In genomic region chr3:112984485-112984884, GRCh38 we compare ENCODE assay signal across 10 cellular contexts. TPM values are rescaled to one million over a fixed set of nuclear protein-coding genes. Genes with fewer than 3 reads are reported as not detected.
DNase-seq lines count a peak whose midpoint lies in the region; ATAC-seq and TF ChIP-seq lines count a peak whose summit lies in the region.
"Had no signal": no experiment of that assay in that cellular context is flagged by ENCODE, and none has a peak within 500 bp of the region (broad histone marks: within the 10 kb centered on the region; RNA-seq: fewer than 3 reads in every experiment).

No MANE protein-coding gene starts in this region.

- no peaks in the 10 kb centered on the region for H3F3A ChIP-seq in smooth muscle cell (ENCODE audit: low read depth)

- intact Hi-C loops in natural killer cell (cut with micrococcal nuclease) = no loop called here
- intact Hi-C loops in transverse colon (cut with DNase I; ENCODE audit: low total_unique reads) = loop anchor here (10.0 kb wide), 1 partner anchor 250 kb away; no protein-coding TSS in a partner anchor

- H3K4me3 Mint-ChIP-seq in natural killer cell = no peak overlapping the region
- no peak overlapping the region for H3K4me3 Mint-ChIP-seq in natural killer cell treated with Interleukin-12 subunit alpha and Interleukin-12 subunit beta and Interleukin-15 and Interleukin-18, amount 100 ng/mL, for 72 hours
- H3K4me3 Mint-ChIP-seq: mesothelial cell of epicardium had no signal

- DNase-seq in natural killer cell (no peak), NCI-H345 (lab: John Stamatoyannopoulos, UW) (peak; percentile 48), transverse colon (peak; percentile 31), smooth muscle cell (lab: John Stamatoyannopoulos, UW; ENCODE audit: unreplicated experiment) (no peak), RKO (ENCODE audit: low spot score) (no peak)
- no peak for DNase-seq in natural killer cell treated with Interleukin-12 subunit alpha and Interleukin-12 subunit beta and Interleukin-15 and Interleukin-18, amount 100 ng/mL, for 72 hours (ENCODE audit: low spot score)
- peak; percentile 24 for DNase-seq in effector CD4-positive, alpha-beta T cell
- DNase-seq: NCI-H2081 treated with DMSO at 0.1 percent for 48 hours had no signal

- WGBS in transverse colon (ENCODE audit: low coverage in 1 of 2), 2 donors = 94 to 100% methylated on average over 1 to 2 of the region's 2 CpGs
- WGBS in smooth muscle cell (ENCODE audit: low lambda C conversion rate) = 90% methylated on average over 2 of the region's 2 CpGs

- H3K9me3 Mint-ChIP-seq in natural killer cell = no peaks in the 10 kb centered on the region
- H3K9me3 Mint-ChIP-seq in natural killer cell treated with Interleukin-12 subunit alpha and Interleukin-12 subunit beta and Interleukin-15 and Interleukin-18, amount 100 ng/mL, for 72 hours = no peaks in the 10 kb centered on the region
- H3K9me3 Mint-ChIP-seq: mesothelial cell of epicardium had no signal

- no peak for TF ChIP-seq CTCF in natural killer cell (IDR thresholded peaks at IDR 0.05)
- TF ChIP-seq CTCF in transverse colon (IDR thresholded peaks at IDR 0.05) = no peak
- no peak for TF ChIP-seq CTCF in smooth muscle cell (IDR thresholded peaks at IDR 0.05; ENCODE audit: borderline replicate concordance, insufficient read depth, poor library complexity, severe bottlenecking)

- no peaks in the 10 kb centered on the region for H3K36me3 ChIP-seq in transverse colon
- no peaks in the 10 kb centered on the region for H3K36me3 ChIP-seq in smooth muscle cell (ENCODE audit: low read depth)

- H3K4me3 ChIP-seq in transverse colon (no peak overlapping the region), smooth muscle cell (no peak overlapping the region)

- H4K20me1 ChIP-seq in smooth muscle cell (ENCODE audit: low read depth) = no peaks in the 10 kb centered on the region

- no peaks in the 10 kb centered on the region for H3K9me3 ChIP-seq in transverse colon
- H3K9me3 ChIP-seq in smooth muscle cell (replicated peaks; ENCODE audit: low read depth) = no peaks in the 10 kb centered on the region

- no peak overlapping the region for H3K9ac ChIP-seq in smooth muscle cell (ENCODE audit: low read depth)

- no peak for TF ChIP-seq EP300 in transverse colon (IDR thresholded peaks at IDR 0.05; ENCODE audit: low read depth)

- ATAC-seq in natural killer cell = no peak
- ATAC-seq in natural killer cell treated with Interleukin-12 subunit alpha and Interleukin-12 subunit beta and Interleukin-15 and Interleukin-18, amount 100 ng/mL, for 72 hours = no peak
- ATAC-seq in HG02571 (IDR thresholded peaks at IDR 0.05; ENCODE audit: unreplicated experiment) = no peak

- TF ChIP-seq POLR2A in transverse colon (IDR thresholded peaks at IDR 0.05) = no peak

- H3K4me1 ChIP-seq in transverse colon (no peaks in the 10 kb centered on the region), smooth muscle cell (ENCODE audit: low read depth) (no peaks in the 10 kb centered on the region)

- peak overlapping the region; percentile 17 to 21 for H3K27ac Mint-ChIP-seq in natural killer cell
- no peak overlapping the region for H3K27ac Mint-ChIP-seq in natural killer cell treated with Interleukin-12 subunit alpha and Interleukin-12 subunit beta and Interleukin-15 and Interleukin-18, amount 100 ng/mL, for 72 hours
- H3K27ac Mint-ChIP-seq: mesothelial cell of epicardium had no signal

- H3K27me3 Mint-ChIP-seq in natural killer cell (ENCODE audit: low read depth in 2 of 2) = no peaks in the 10 kb centered on the region
- H3K27me3 Mint-ChIP-seq in natural killer cell treated with Interleukin-12 subunit alpha and Interleukin-12 subunit beta and Interleukin-15 and Interleukin-18, amount 100 ng/mL, for 72 hours = no peaks in the 10 kb centered on the region

- H3K27me3 ChIP-seq in transverse colon (no peaks in the 10 kb centered on the region), smooth muscle cell (ENCODE audit: low read depth) (no peaks in the 10 kb centered on the region)

- in situ Hi-C loops in transverse colon (cut with MboI; ENCODE audit: low pct_ligation_motif_present in 1 of 4, low pct_unique_long_range_greater_than_20kb in 1 of 4, low sequenced_read_pairs in 3 of 4) = loop anchor here (5.0 to 25.0 kb wide), 6 partner anchors 250 to 872 kb away; partner anchors contain the start of genes CCDC80 (in 3 of the 4), ATG3 (in 1 of the 4) and SLC35A5 (in 1 of the 4)

- no peak overlapping the region for H2AFZ ChIP-seq in smooth muscle cell (ENCODE audit: low read depth)

- no peaks in the 10 kb centered on the region for H3K79me2 ChIP-seq in smooth muscle cell (ENCODE audit: low read depth)

- H3K4me2 ChIP-seq in smooth muscle cell = no peak overlapping the region

- H3K4me1 Mint-ChIP-seq in natural killer cell = peaks cover 13 to 30% of the 10 kb centered on the region in 2 donors
- H3K4me1 Mint-ChIP-seq in natural killer cell treated with Interleukin-12 subunit alpha and Interleukin-12 subunit beta and Interleukin-15 and Interleukin-18, amount 100 ng/mL, for 72 hours (ENCODE audit: low read depth in 2 of 2) = peaks cover 37 to 45% of the 10 kb centered on the region in 2 donors

- no peaks in the 10 kb centered on the region for H3K36me3 Mint-ChIP-seq in natural killer cell
- H3K36me3 Mint-ChIP-seq in natural killer cell treated with Interleukin-12 subunit alpha and Interleukin-12 subunit beta and Interleukin-15 and Interleukin-18, amount 100 ng/mL, for 72 hours = no peaks in the 10 kb centered on the region
- H3K36me3 Mint-ChIP-seq: mesothelial cell of epicardium had no signal

- H3K27ac ChIP-seq in transverse colon = no peak overlapping the region
- no peak overlapping the region for H3K27ac ChIP-seq in smooth muscle cell (ENCODE audit: low read depth)

RNA-seq across cellular contexts. Expression of gene GTPBP8, which starts 6.3 kb away (rescaled TPM):
- total RNA-seq in natural killer cell (10 to 100 TPM; 16.6 to 28.6 (median 16.8) TPM), transverse colon (10 to 100 TPM in 2 of 4 donors, 1 to 10 TPM in 2; 6.7 to 46.7 (median 17.6) TPM), smooth muscle cell (17.7 and 21.5 TPM in 2 replicates)
- total RNA-seq in natural killer cell treated with Interleukin-12 subunit alpha and Interleukin-12 subunit beta and Interleukin-15 and Interleukin-18, amount 100 ng/mL, for 72 hours = 10 to 100 TPM; 41.5 to 43.2 TPM
- polyA plus RNA-seq in smooth muscle cell = 9.7 and 10.2 TPM in 2 replicates

RNA-seq across cellular contexts. Expression of gene CD200R1, which starts 9.6 kb away (rescaled TPM):
- total RNA-seq in natural killer cell (10 to 100 TPM in 1 of 3 donors, 1 to 10 TPM in 1, under 1 TPM in 1; 0.38 to 25.8 (median 1.7) TPM), transverse colon (1 to 10 TPM in 1 of 4 donors, under 1 TPM in 1, not detected in 2; 0.68 to 1.1 TPM), smooth muscle cell (1.1 TPM in 1 of 2 replicates, not detected in the other)
- 1 to 10 TPM; 3.7 to 8.3 TPM for total RNA-seq in natural killer cell treated with Interleukin-12 subunit alpha and Interleukin-12 subunit beta and Interleukin-15 and Interleukin-18, amount 100 ng/mL, for 72 hours
- not detected in 2 replicates for polyA plus RNA-seq in smooth muscle cell

Comparison
In these comparisons a context has a peak if more than half of its experiments do, and no peak if none do; other contexts are left out.
1. H3K27ac Mint-ChIP-seq: peak in natural killer cell (2 of 2); none in natural killer cell treated with Interleukin-12 subunit alpha and Interleukin-12 subunit beta and Interleukin-15 and Interleukin-18, amount 100 ng/mL, for 72 hours (0 of 2).
2. DNase-seq: peak in NCI-H345 (single experiment), effector CD4-positive, alpha-beta T cell (single experiment) and transverse colon (single experiment); none in natural killer cell (single experiment), natural killer cell treated with Interleukin-12 subunit alpha and Interleukin-12 subunit beta and Interleukin-15 and Interleukin-18, amount 100 ng/mL, for 72 hours (single experiment), smooth muscle cell (single experiment) and RKO (single experiment).